1 cellular context compared by ENCODE assay signal in the genomic region with DNA sequence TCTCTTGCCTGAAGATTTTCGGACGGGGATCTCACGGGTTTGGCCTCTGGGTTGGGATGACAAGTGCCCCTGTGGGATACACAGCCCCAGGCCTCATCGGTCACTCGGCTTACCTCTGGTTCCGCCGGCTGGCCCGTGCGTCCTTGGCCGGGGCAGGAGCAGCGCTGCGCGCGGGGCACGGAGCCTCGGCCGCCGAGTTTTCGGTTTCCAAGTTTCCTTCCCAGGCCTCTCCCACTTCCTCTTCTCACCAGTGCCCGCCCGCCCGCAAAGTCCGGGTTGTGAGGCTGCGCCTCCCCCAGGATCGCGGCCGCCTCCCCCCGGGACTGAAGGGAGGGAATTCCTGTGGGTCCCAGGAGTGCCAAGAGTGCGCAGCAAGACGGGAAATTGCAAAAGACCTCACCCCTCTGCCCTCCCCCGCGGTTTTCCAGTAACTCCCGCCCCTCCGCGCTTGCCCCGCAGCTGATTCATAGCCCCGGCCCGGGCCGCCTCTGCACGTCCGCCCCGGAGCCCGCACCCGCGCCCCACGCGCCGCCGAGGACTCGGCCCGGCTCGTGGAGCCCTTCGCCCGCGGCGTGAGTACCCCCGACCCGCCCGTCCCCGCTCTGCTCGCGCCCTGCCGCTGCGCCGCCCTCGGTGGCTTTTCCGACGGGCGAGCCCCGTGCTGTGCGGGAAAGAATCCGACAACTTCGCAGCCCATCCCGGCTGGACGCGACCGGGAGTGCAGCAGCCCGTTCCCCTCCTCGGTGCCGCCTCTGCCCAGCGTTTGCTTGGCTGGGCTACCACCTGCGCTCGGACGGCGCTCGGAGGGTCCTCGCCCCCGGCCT.
TF ChIP-seq lines count a peak whose summit lies in the region.

Gene OSMR, plus strand, starts transcription at position 458 of the 824 bp plus-strand sequence. CDS start 23,033 bp downstream, outside the sequence.

TF ChIP-seq in HEK293, 187 proteins besides CTCF, POLR2A, EP300 and RAD21 (continued from another document):
- TF ChIP-seq PRDM10 (tag by site-specific recombination; IDR thresholded peaks at IDR 0.05) (peak; percentile 62), ZNF112 (tag by site-specific recombination; IDR thresholded peaks at IDR 0.05) (no peak), ZFP69B (tag by site-specific recombination; IDR thresholded peaks at IDR 0.05) (peak; percentile 98), ZSCAN18 (tag by site-specific recombination; IDR thresholded peaks at IDR 0.05) (no peak), ZBTB21 (tag by site-specific recombination; IDR thresholded peaks at IDR 0.05) (0 out of 2 replicates have a peak, but pooled peaks have one; percentile 53), ZBTB17 (tag by site-specific recombination; IDR thresholded peaks at IDR 0.05) (peak; percentile 80), ZNF184 (tag by site-specific recombination; IDR thresholded peaks at IDR 0.05) (0 out of 2 replicates have a peak, but pooled peaks have one; percentile 26), ZFHX2 (tag by site-specific recombination; conservative IDR thresholded peaks at IDR 0.05) (peak; percentile 85), ZNF391 (tag by site-specific recombination; IDR thresholded peaks at IDR 0.05; ENCODE audit: borderline replicate concordance, low read depth) (0 out of 2 replicates have a peak, but pooled peaks have one; percentile 47), ZNF133 (tag by site-specific recombination; IDR thresholded peaks at IDR 0.05) (no peak), SP2 (tag by site-specific recombination; IDR thresholded peaks at IDR 0.05) (peak; percentile 96), ZNF302 (tag by site-specific recombination; IDR thresholded peaks at IDR 0.05; ENCODE audit: low read depth) (no peak), ZNF311 (tag by site-specific recombination; IDR thresholded peaks at IDR 0.05; ENCODE audit: borderline replicate concordance) (no peak), ZNF629 (tag by site-specific recombination; IDR thresholded peaks at IDR 0.05) (peak; percentile 49; the same call in 1 of the 2 replicates), ZNF677 (tag by site-specific recombination; IDR thresholded peaks at IDR 0.05) (peak; percentile 4; the same call in 1 of the 2 replicates), ZNF571 (tag by site-specific recombination; IDR thresholded peaks at IDR 0.05) (no peak), ZNF513 (tag by site-specific recombination; IDR thresholded peaks at IDR 0.05) (no peak), MEIS1 (CRISPR knock-in tag; IDR thresholded peaks at IDR 0.05; ENCODE audit: borderline replicate concordance) (no peak)
- TF ChIP-seq, protein P1, sequence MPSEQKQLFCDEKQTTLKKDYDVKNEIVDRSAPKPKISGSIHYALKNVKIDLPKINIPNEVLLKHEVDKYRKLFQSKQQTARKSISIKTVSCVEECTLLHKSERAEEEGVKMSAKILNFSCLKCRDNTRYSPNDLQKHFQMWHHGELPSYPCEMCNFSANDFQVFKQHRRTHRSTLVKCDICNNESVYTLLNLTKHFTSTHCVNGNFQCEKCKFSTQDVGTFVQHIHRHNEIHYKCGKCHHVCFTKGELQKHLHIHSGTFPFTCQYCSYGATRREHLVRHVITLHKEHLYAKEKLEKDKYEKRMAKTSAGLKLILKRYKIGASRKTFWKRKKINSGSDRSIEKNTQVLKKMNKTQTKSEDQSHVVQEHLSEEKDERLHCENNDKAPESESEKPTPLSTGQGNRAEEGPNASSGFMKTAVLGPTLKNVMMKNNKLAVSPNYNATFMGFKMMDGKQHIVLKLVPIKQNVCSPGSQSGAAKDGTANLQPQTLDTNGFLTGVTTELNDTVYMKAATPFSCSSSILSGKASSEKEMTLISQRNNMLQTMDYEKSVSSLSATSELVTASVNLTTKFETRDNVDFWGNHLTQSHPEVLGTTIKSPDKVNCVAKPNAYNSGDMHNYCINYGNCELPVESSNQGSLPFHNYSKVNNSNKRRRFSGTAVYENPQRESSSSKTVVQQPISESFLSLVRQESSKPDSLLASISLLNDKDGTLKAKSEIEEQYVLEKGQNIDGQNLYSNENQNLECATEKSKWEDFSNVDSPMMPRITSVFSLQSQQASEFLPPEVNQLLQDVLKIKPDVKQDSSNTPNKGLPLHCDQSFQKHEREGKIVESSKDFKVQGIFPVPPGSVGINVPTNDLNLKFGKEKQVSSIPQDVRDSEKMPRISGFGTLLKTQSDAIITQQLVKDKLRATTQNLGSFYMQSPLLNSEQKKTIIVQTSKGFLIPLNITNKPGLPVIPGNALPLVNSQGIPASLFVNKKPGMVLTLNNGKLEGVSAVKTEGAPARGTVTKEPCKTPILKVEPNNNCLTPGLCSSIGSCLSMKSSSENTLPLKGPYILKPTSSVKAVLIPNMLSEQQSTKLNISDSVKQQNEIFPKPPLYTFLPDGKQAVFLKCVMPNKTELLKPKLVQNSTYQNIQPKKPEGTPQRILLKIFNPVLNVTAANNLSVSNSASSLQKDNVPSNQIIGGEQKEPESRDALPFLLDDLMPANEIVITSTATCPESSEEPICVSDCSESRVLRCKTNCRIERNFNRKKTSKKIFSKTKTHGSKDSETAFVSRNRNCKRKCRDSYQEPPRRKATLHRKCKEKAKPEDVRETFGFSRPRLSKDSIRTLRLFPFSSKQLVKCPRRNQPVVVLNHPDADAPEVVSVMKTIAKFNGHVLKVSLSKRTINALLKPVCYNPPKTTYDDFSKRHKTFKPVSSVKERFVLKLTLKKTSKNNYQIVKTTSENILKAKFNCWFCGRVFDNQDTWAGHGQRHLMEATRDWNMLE (tag by site-specific recombination; conservative IDR thresholded peaks at IDR 0.05; ENCODE audit: low read depth): no peak; the same call in 1 of the 2 replicates
- TF ChIP-seq, protein P2, sequence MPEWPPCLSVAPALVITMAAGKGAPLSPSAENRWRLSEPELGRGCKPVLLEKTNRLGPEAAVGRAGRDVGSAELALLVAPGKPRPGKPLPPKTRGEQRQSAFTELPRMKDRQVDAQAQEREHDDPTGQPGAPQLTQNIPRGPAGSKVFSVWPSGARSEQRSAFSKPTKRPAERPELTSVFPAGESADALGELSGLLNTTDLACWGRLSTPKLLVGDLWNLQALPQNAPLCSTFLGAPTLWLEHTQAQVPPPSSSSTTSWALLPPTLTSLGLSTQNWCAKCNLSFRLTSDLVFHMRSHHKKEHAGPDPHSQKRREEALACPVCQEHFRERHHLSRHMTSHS (tag by site-specific recombination; IDR thresholded peaks at IDR 0.05): no peak; the same call in 1 of the 2 replicates
